9 cellular contexts compared by ENCODE assay signal in genomic region chr9:34046784-34047379, GRCh38. TPM values are rescaled to one million over a fixed set of nuclear protein-coding genes. Genes with fewer than 3 reads are reported as not detected.
A peak's percentile ranks its signal among the peaks of the same experiment; 100 is the strongest.
DNase-seq lines count a peak whose midpoint lies in the region; ATAC-seq and TF ChIP-seq lines count a peak whose summit lies in the region.
"Had no signal": no experiment of that assay in that cellular context is flagged by ENCODE, and none has a peak within 500 bp of the region (broad histone marks: within the 10 kb centered on the region; RNA-seq: fewer than 3 reads in every experiment).

No MANE protein-coding gene starts in this region.

- H3K27ac ChIP-seq in OCI-LY3 (ENCODE audit: low read length), result no peak overlapping the region
- H3K27ac ChIP-seq: 22Rv1 had no signal

- DNase-seq in DMS 273 (lab: John Stamatoyannopoulos, UW; ENCODE audit: unreplicated experiment), result peak; percentile 31
- no peak for DNase-seq in DMS 273 treated with DMSO at 0.1 percent for 48 hours (lab: John Stamatoyannopoulos, UW)
- peak; percentile 10 for DNase-seq in pulmonary artery endothelial cell (ENCODE audit: low read depth, low spot score)
- no peak for DNase-seq in kidney glomerular epithelial cell (lab: John Stamatoyannopoulos, UW)
- DNase-seq in epidermal melanocyte (ENCODE audit: insufficient read length, low spot score), result no peak

- ATAC-seq in GM19455 (IDR thresholded peaks at IDR 0.05; ENCODE audit: unreplicated experiment), result no peak

- H3K4me3 ChIP-seq in OCI-LY3 (ENCODE audit: low read length) (peak overlapping the region; percentile 96), endocrine pancreas (ENCODE audit: control insufficient read depth, insufficient read depth, low read length) (peak overlapping the region; percentile 87)

- H3K4me1 ChIP-seq in OCI-LY3 (ENCODE audit: low read length), result peaks cover 24% of the 10 kb centered on the region
- H3K4me1 ChIP-seq in endocrine pancreas (ENCODE audit: control insufficient read depth, insufficient read depth, low read length), result peaks cover 9% of the 10 kb centered on the region

- H3K27me3 ChIP-seq in OCI-LY3 (ENCODE audit: low read depth, low read length) (no peaks in the 10 kb centered on the region), endocrine pancreas (ENCODE audit: control insufficient read depth, insufficient read depth, low read length) (no peaks in the 10 kb centered on the region)

- H2AFZ ChIP-seq in OCI-LY3 (ENCODE audit: low read depth, low read length), result no peak overlapping the region

- H3K9me3 ChIP-seq in OCI-LY3 (ENCODE audit: insufficient read depth, low read length) (no peaks in the 10 kb centered on the region), endocrine pancreas (ENCODE audit: control insufficient read depth, low read length) (no peaks in the 10 kb centered on the region)

- H3K79me2 ChIP-seq in OCI-LY3 (ENCODE audit: low read length), result peaks cover 68% of the 10 kb centered on the region

- H3K9ac ChIP-seq in OCI-LY3 (ENCODE audit: low read length) (peak overlapping the region; percentile 82; the same call in 1 of the 2 replicates), endocrine pancreas (ENCODE audit: control insufficient read depth, insufficient read depth, low read length) (peak overlapping the region; percentile 32)

- TF ChIP-seq CTCF in OCI-LY3 (IDR thresholded peaks at IDR 0.05; ENCODE audit: low read depth, low read length), result no peak

- H3K36me3 ChIP-seq in OCI-LY3 (replicated peaks; ENCODE audit: low read depth, low read length), result peaks cover 12% of the 10 kb centered on the region
- H3K36me3 ChIP-seq in endocrine pancreas (ENCODE audit: control insufficient read depth, insufficient read depth, low read length), result no peaks in the 10 kb centered on the region

- H3K4me2 ChIP-seq in OCI-LY3 (ENCODE audit: low read length), result peak overlapping the region; percentile 91

- peaks cover 34% of the 10 kb centered on the region for H4K20me1 ChIP-seq in OCI-LY3 (ENCODE audit: insufficient read depth, low read length)

RNA-seq across cellular contexts. Expression of gene UBAP2, which starts 1.8 kb away (rescaled TPM):
- 14.0 and 17.9 TPM in 2 replicates for total RNA-seq in pulmonary artery endothelial cell

Comparison
In these comparisons a context has a peak if more than half of its experiments do, and no peak if none do; other contexts are left out.
1. DNase-seq: peak in DMS 273 (single experiment) and pulmonary artery endothelial cell (single experiment); none in DMS 273 treated with DMSO at 0.1 percent for 48 hours (single experiment), kidney glomerular epithelial cell (single experiment) and epidermal melanocyte (single experiment).